ENCODE assay signal across 1 cellular context in genomic region chr1:65310078-65310587, GRCh38.
TF ChIP-seq lines count a peak whose summit lies in the region.

No MANE protein-coding gene starts in this region.

TF ChIP-seq in K562, 482 proteins besides CTCF, POLR2A, EP300 and RAD21 (continued from another document and continues in another):
- no peak for TF ChIP-seq PBX2 (CRISPR knock-in tag; IDR thresholded peaks at IDR 0.05; ENCODE audit: low read depth)
- no peak for TF ChIP-seq PBX2 (tag; conservative IDR thresholded peaks at IDR 0.05; ENCODE audit: low read depth)
- no peak for TF ChIP-seq ETS2 (tag; IDR thresholded peaks at IDR 0.05; ENCODE audit: borderline replicate concordance, poor library complexity, severe bottlenecking)
- TF ChIP-seq GTF2A2 (tag; IDR thresholded peaks at IDR 0.05) = no peak
- no peak for TF ChIP-seq NR4A1 (CRISPR knock-in tag; IDR thresholded peaks at IDR 0.05)
- TF ChIP-seq NR4A1 (tag; IDR thresholded peaks at IDR 0.05) = no peak
- TF ChIP-seq GABPB2 (CRISPR knock-in tag; conservative IDR thresholded peaks at IDR 0.05) = no peak
- TF ChIP-seq SIN3B (IDR thresholded peaks at IDR 0.05; ENCODE audit: low read depth) = no peak
- no peak for TF ChIP-seq TOE1 (IDR thresholded peaks at IDR 0.05; ENCODE audit: borderline replicate concordance)
- TF ChIP-seq TOE1 (CRISPR knock-in tag; IDR thresholded peaks at IDR 0.05; ENCODE audit: borderline replicate concordance, low read depth) = no peak
- TF ChIP-seq NFIX (CRISPR knock-in tag; IDR thresholded peaks at IDR 0.05; ENCODE audit: low read depth) = no peak
- no peak for TF ChIP-seq SIRT6 (IDR thresholded peaks at IDR 0.05; ENCODE audit: low read depth, low read length)
- TF ChIP-seq ZFX (CRISPR knock-in tag; IDR thresholded peaks at IDR 0.05) = no peak; the same call in 1 of the 2 replicates
- no peak for TF ChIP-seq PYGO2 (tag; IDR thresholded peaks at IDR 0.05)
- TF ChIP-seq PTRF (tag; IDR thresholded peaks at IDR 0.05) = no peak
- peak in 1 of 2 experiments; percentile 26; a peak in 1 of 4 replicates for TF ChIP-seq FOXK2 (conservative IDR thresholded peaks at IDR 0.05 in 1 of 2, IDR thresholded peaks at IDR 0.05 in 1 of 2; ENCODE audit: low read depth in 2 of 2)
- TF ChIP-seq STAT5A (IDR thresholded peaks at IDR 0.05; ENCODE audit: borderline replicate concordance, low read length) = 0 out of 2 replicates have a peak, but pooled peaks have one; percentile 4
- TF ChIP-seq XRCC4 (IDR thresholded peaks at IDR 0.05; ENCODE audit: extremely low read depth, insufficient read depth, insufficient read length) = no peak
- TF ChIP-seq MNT (conservative IDR thresholded peaks at IDR 0.05) = peak; percentile 63 to 90; a peak in 3 of 4 replicates
- peak; percentile 18; the same call in 1 of the 2 replicates for TF ChIP-seq MYNN (IDR thresholded peaks at IDR 0.05)
- no peak for TF ChIP-seq MYNN (CRISPR knock-in tag; IDR thresholded peaks at IDR 0.05)
- TF ChIP-seq RCOR1 (IDR thresholded peaks at IDR 0.05; ENCODE audit: borderline replicate concordance in 1 of 2, low read depth in 2 of 2, low read length in 2 of 2) = no peak
- TF ChIP-seq RAD51 (IDR thresholded peaks at IDR 0.05; ENCODE audit: borderline replicate concordance, low read depth) = no peak
- no peak for TF ChIP-seq E2F6 (IDR thresholded peaks at IDR 0.05; ENCODE audit: borderline replicate concordance in 1 of 2, extremely low read depth in 1 of 2, insufficient read depth in 1 of 2, insufficient read length in 1 of 2, low read depth in 1 of 2, low read length in 1 of 2, poor library complexity in 1 of 2, severe bottlenecking in 1 of 2)
- no peak for TF ChIP-seq HNRNPLL (IDR thresholded peaks at IDR 0.05; ENCODE audit: low read depth, low read length, poor library complexity, severe bottlenecking)
- TF ChIP-seq HES1 (IDR thresholded peaks at IDR 0.05; ENCODE audit: low read depth) = no peak
- no peak for TF ChIP-seq L3MBTL2 (IDR thresholded peaks at IDR 0.05)
- no peak for TF ChIP-seq MXD1 (CRISPR knock-in tag; IDR thresholded peaks at IDR 0.05; ENCODE audit: borderline replicate concordance, poor library complexity, severe bottlenecking)
- no peak for TF ChIP-seq ZBTB26 (CRISPR knock-in tag; IDR thresholded peaks at IDR 0.05)
- no peak for TF ChIP-seq ZNF561 (CRISPR knock-in tag; conservative IDR thresholded peaks at IDR 0.05)
- TF ChIP-seq TSHZ1 (CRISPR knock-in tag; IDR thresholded peaks at IDR 0.05) = no peak
- TF ChIP-seq HMBOX1 (IDR thresholded peaks at IDR 0.05) = no peak
- no peak for TF ChIP-seq RBM17 (IDR thresholded peaks at IDR 0.05; ENCODE audit: borderline replicate concordance, low read depth, low read length)
- no peak for TF ChIP-seq NR2C2 (CRISPR knock-in tag; IDR thresholded peaks at IDR 0.05)
- TF ChIP-seq NR2C2 (tag; IDR thresholded peaks at IDR 0.05) = no peak
- TF ChIP-seq SMARCE1 (IDR thresholded peaks at IDR 0.05) = 0 out of 2 replicates have a peak, but pooled peaks have one; percentile 0
- peak; percentile 60 for TF ChIP-seq TAF9B (IDR thresholded peaks at IDR 0.05; ENCODE audit: partially characterized antibody)
- no peak for TF ChIP-seq ZBTB8A (IDR thresholded peaks at IDR 0.05; ENCODE audit: partially characterized antibody)
- no peak for TF ChIP-seq BRF2 (IDR thresholded peaks at IDR 0.05; ENCODE audit: borderline replicate concordance, insufficient read depth, insufficient read length)
- TF ChIP-seq SNIP1 (IDR thresholded peaks at IDR 0.05; ENCODE audit: low read depth) = no peak
- no peak for TF ChIP-seq BCLAF1 (IDR thresholded peaks at IDR 0.05; ENCODE audit: borderline replicate concordance in 1 of 2, control insufficient read depth in 1 of 2, low read depth in 2 of 2, low read length in 1 of 2)
- TF ChIP-seq ZNF740 (CRISPR knock-in tag; IDR thresholded peaks at IDR 0.05) = no peak
- peak in 1 of 2 experiments; percentile 7; a peak in 1 of 4 replicates for TF ChIP-seq ZNF740 (tag; IDR thresholded peaks at IDR 0.05)
- TF ChIP-seq NFRKB (IDR thresholded peaks at IDR 0.05; ENCODE audit: low read depth) = no peak
- TF ChIP-seq ZFP91 (CRISPR knock-in tag; IDR thresholded peaks at IDR 0.05) = no peak
